ENCODE assay signal across 2 cellular contexts in genomic region chr3:190941694-190942280, GRCh38.
TF ChIP-seq lines count a peak whose summit lies in the region.

No MANE protein-coding gene starts in this region.

TF ChIP-seq in GM23338, 12 proteins besides CTCF, POLR2A, EP300 and RAD21:
- TF ChIP-seq EZH2phosphoT487 (IDR thresholded peaks at IDR 0.05; ENCODE audit: unreplicated experiment) (no peak), EZH2 (IDR thresholded peaks at IDR 0.05; ENCODE audit: low read depth, unreplicated experiment) (no peak), REST (IDR thresholded peaks at IDR 0.05; ENCODE audit: unreplicated experiment) (no peak), STAT1 (IDR thresholded peaks at IDR 0.05; ENCODE audit: unreplicated experiment) (no peak), CREB1 (CRISPR knock-in tag; IDR thresholded peaks at IDR 0.05; ENCODE audit: low read depth) (no peak)

TF ChIP-seq in H1, 55 proteins besides CTCF, POLR2A, EP300 and RAD21:
- TF ChIP-seq CHD2 (IDR thresholded peaks at IDR 0.05; ENCODE audit: low read length): no peak
- no peak for TF ChIP-seq CBX5 (IDR thresholded peaks at IDR 0.05; ENCODE audit: low read depth, low read length)
- no peak for TF ChIP-seq RFX5 (IDR thresholded peaks at IDR 0.05; ENCODE audit: borderline replicate concordance, low read depth, low read length)
- TF ChIP-seq EZH2 (IDR thresholded peaks at IDR 0.05; ENCODE audit: low read depth, low read length, severe bottlenecking): no peak
- TF ChIP-seq TEAD4 (IDR thresholded peaks at IDR 0.05; ENCODE audit: low read depth, low read length): 0 out of 2 replicates have a peak, but pooled peaks have one; percentile 49
- no peak for TF ChIP-seq KDM4A (IDR thresholded peaks at IDR 0.05; ENCODE audit: low read depth, low read length, severe bottlenecking)
- no peak for TF ChIP-seq MAFK (IDR thresholded peaks at IDR 0.05; ENCODE audit: low read depth, low read length)
- no peak for TF ChIP-seq KDM5A (IDR thresholded peaks at IDR 0.05; ENCODE audit: low read length)
- no peak for TF ChIP-seq USF2 (IDR thresholded peaks at IDR 0.05; ENCODE audit: low read length)
- TF ChIP-seq NANOG (IDR thresholded peaks at IDR 0.05; ENCODE audit: insufficient read depth, low read depth, low read length, poor library complexity, severe bottlenecking): peak; percentile 36
- no peak for TF ChIP-seq BRCA1 (IDR thresholded peaks at IDR 0.05; ENCODE audit: low read depth, low read length)
- TF ChIP-seq CTBP2 (IDR thresholded peaks at IDR 0.05; ENCODE audit: borderline replicate concordance, insufficient read depth, insufficient read length, low read length): no peak
- no peak for TF ChIP-seq SP2 (IDR thresholded peaks at IDR 0.05; ENCODE audit: low read length)
- no peak for TF ChIP-seq YY1 (IDR thresholded peaks at IDR 0.05; ENCODE audit: low read depth, low read length)
- TF ChIP-seq BCL11A (IDR thresholded peaks at IDR 0.05; ENCODE audit: low read depth in 2 of 2, low read length in 2 of 2): no peak
TF ChIP-seq in H1: peak in this region for 2.
